Comparison of ENCODE assay signal across 8 cellular contexts in the genomic region with DNA sequence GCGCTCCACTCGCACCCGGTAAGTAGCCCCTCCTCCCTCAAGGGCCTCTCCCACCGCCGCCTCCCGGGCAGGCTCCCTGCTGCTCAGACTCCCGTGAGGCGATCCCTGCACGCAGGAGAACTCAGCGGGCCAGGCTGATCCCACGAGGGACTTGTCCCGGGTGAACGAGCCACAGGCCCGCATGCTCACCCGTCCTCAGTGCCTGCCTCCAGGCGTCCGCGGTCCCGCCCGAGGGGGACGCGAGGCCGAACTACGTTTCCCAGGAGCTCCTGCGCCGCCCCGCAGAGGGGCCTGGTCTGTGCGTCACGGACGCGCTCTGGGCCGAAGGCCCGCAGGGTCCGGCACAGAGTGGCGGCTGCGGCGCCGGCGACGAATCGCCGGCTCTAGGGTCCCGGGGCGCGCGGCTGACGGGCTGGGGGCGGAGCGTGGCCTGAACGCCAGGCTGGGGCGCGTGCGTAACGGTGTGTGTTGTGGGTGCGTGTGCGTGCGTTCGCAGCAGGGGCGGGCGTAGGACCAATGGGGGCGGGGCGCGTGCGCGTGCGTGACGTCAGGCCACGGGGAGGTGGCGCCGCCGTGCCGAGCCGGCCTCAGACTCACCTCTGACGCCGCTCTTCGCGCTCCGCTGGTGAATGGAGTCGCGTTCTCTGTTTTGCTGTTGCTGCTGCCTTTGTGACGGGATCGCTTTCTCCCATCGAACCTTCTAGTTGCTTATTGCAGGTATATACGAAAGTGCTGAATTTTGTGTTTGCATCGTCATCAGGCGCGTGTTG. TPM values are rescaled to one million over a fixed set of nuclear protein-coding genes. Genes with fewer than 3 reads are reported as not detected.
A peak's percentile ranks its signal among the peaks of the same experiment; 100 is the strongest.
DNase-seq lines count a peak whose midpoint lies in the region; ATAC-seq and TF ChIP-seq lines count a peak whose summit lies in the region.

Gene ZNF10, plus strand, starts transcription at position 590 of the 770 bp plus-strand sequence. CDS start 13,866 bp downstream, outside the sequence.
Gene ZNF891, minus strand, starts transcription at position 237 of the 770 bp plus-strand sequence. CDS start 8,356 bp downstream, outside the sequence.

- peaks cover 0 to 75% (median 50%) of the 10 kb centered on the region in 12 donors for H3K9me3 ChIP-seq in heart left ventricle

- peak within 1 kb of the TSS; percentile 98 for H3K27ac Mint-ChIP-seq in type B pancreatic cell

- peak within 1 kb of the TSS; percentile 99 for H3K4me3 Mint-ChIP-seq in type B pancreatic cell

- TF ChIP-seq POLR2A in GM10847 (IDR thresholded peaks at IDR 0.05; ENCODE audit: extremely low read depth, insufficient read length): peak; percentile 77
- TF ChIP-seq POLR2A in heart left ventricle (IDR thresholded peaks at IDR 0.05): peak; percentile 54 to 87

- peaks cover 52% of the 10 kb centered on the region for H3K36me3 Mint-ChIP-seq in type B pancreatic cell

- no peaks in the 10 kb centered on the region for H3K27me3 Mint-ChIP-seq in type B pancreatic cell

- H3K27me3 ChIP-seq in heart left ventricle: no peaks in the 10 kb centered on the region

- WGBS in adipose tissue, 3 donors: 1% methylated on average over 73 to 86 of the region's 87 CpGs
- WGBS in heart left ventricle, 4 donors: 0 to 1% (median 0%) methylated on average over 44 to 87 of the region's 87 CpGs

- TF ChIP-seq CTCF in heart left ventricle (IDR thresholded peaks at IDR 0.05) (no peak), type B pancreatic cell (conservative IDR thresholded peaks at IDR 0.05) (no peak)

- H3K9me3 Mint-ChIP-seq in type B pancreatic cell: peaks cover 16% of the 10 kb centered on the region

- H3K27ac ChIP-seq in adipose tissue (ENCODE audit: low read depth, low read length) (peak within 1 kb of the TSS; percentile 79), heart left ventricle (peak within 1 kb of the TSS; percentile 86 to 99 (median 94))

- DNase-seq in NCI-H1105 treated with DMSO at 0.1 percent for 48 hours (lab: John Stamatoyannopoulos, UW) (peak; percentile 77), SW 1271 (lab: John Stamatoyannopoulos, UW) (peak; percentile 83 to 92), heart left ventricle (peak; percentile 97 to 98 (median 97)), pons (ENCODE audit: low spot score) (peak; percentile 89), type B pancreatic cell (ENCODE audit: extremely low spot score, unreplicated experiment) (peak; percentile 98)

- peak; percentile 91 for ATAC-seq in HG02642 (IDR thresholded peaks at IDR 0.05; ENCODE audit: poor library complexity, unreplicated experiment)
- peak; percentile 97 to 99 (median 98) for ATAC-seq in heart left ventricle

- H3K4me3 ChIP-seq in heart left ventricle: peak within 1 kb of the TSS; percentile 50 to 92 (median 84)

- H3K4me1 ChIP-seq in heart left ventricle: peaks cover 0 to 16% (median 2%) of the 10 kb centered on the region in 12 donors

- H3K4me1 Mint-ChIP-seq in type B pancreatic cell (ENCODE audit: unreplicated experiment): peaks cover 5% of the 10 kb centered on the region

- peaks cover 0 to 52% (median 7%) of the 10 kb centered on the region in 9 donors for H3K36me3 ChIP-seq in heart left ventricle

- intact Hi-C loops in heart left ventricle (cut with DNase I): loop anchor here in 7 of 10 donors (1.0 to 5.0 kb wide), 8 partner anchors 49 to 173 kb away; partner anchors contain the start of genes ZNF140 (in 6 of the 7), ZNF84 (in 4 of the 7), ZNF268 (in 2 of the 7) and ZNF26 (in 1 of the 7)

RNA-seq across cellular contexts. Expression of gene ZNF10, which starts in this region (rescaled TPM):
- 1 to 10 TPM; 3.3 to 6.3 (median 3.8) TPM for polyA plus RNA-seq in adipose tissue
- 1 to 10 TPM; 4.8 to 9.9 (median 8.1) TPM for total RNA-seq in heart left ventricle
- 1 to 10 TPM; 4.8 to 5.9 TPM for polyA plus RNA-seq in heart left ventricle
- total RNA-seq in type B pancreatic cell (ENCODE audit: low replicate concordance): 11.9 and 19.4 TPM in 2 replicates

RNA-seq across cellular contexts. Expression of gene ZNF891, which starts in this region (rescaled TPM):
- polyA plus RNA-seq in adipose tissue: under 1 TPM; 0.33 to 0.67 (median 0.44) TPM
- total RNA-seq in heart left ventricle: 1 to 10 TPM in 5 of 9 donors, under 1 TPM in 4; 0.60 to 1.3 (median 1.0) TPM
- polyA plus RNA-seq in heart left ventricle: under 1 TPM; 0.49 to 0.80 TPM
- 2.0 and 4.2 TPM in 2 replicates for total RNA-seq in type B pancreatic cell (ENCODE audit: low replicate concordance)

Comparison
In these comparisons a context has a peak if more than half of its experiments do, and no peak if none do; other contexts are left out.
1. Peak in every context shown above with its lines: DNase-seq, ATAC-seq, H3K4me3 ChIP-seq and H3K27ac ChIP-seq.